Comparison of ENCODE assay signal across 2 cellular contexts in the genomic region with DNA sequence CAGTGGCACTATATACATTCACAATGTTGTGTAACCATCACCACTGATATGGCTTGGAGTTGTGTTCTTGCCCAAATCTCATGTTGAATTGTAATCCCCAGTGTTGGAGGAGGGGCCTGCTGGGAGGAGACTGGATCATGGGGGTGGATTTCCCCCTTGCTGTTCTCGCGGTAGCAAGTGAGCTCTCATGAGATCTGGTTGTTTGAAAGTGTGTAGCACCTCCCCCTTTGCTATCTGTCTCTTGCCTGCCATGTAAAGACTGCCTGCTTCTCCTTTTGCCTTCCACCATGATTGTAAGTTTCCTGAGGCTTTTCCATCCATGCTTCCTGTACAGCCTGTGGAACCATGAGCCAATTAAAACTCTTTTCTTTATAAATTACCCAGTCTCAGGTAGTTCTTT.
TF ChIP-seq lines count a peak whose summit lies in the region.

No MANE protein-coding gene starts in this region.

TF ChIP-seq in K562, 482 proteins besides CTCF, POLR2A, EP300 and RAD21:
- TF ChIP-seq ZNF431 (CRISPR knock-in tag; IDR thresholded peaks at IDR 0.05), result peak; percentile 83
- TF ChIP-seq CHD2 (IDR thresholded peaks at IDR 0.05; ENCODE audit: low read depth, low read length), result peak; percentile 72

TF ChIP-seq in HepG2, 621 proteins besides CTCF, POLR2A, EP300 and RAD21:
- TF ChIP-seq ZNF431 (CRISPR knock-in tag; IDR thresholded peaks at IDR 0.05; ENCODE audit: borderline replicate concordance, low read depth) (peak; percentile 81; the same call in 1 of the 2 replicates), CHD2 (IDR thresholded peaks at IDR 0.05; ENCODE audit: low read depth, low read length) (0 out of 2 replicates have a peak, but pooled peaks have one; percentile 52)
TF ChIP-seq in HepG2: peak in this region for 2; not testable (repeated sequence) for 619.
